Comparison of ENCODE assay signal across 24 cellular contexts in genomic region chr1:102431253-102431652, GRCh38.
"Had no signal": no experiment of that assay in that cellular context is flagged by ENCODE, and none has a peak within 500 bp of the region (broad histone marks: within the 10 kb centered on the region; RNA-seq: fewer than 3 reads in every experiment).

No MANE protein-coding gene starts in this region.

- H3K27ac ChIP-seq: coronary artery, dorsolateral prefrontal cortex, esophagus muscularis mucosa, gastrocnemius medialis, heart right ventricle, left lung, lower lobe of right lung had no signal

- H3K9me3 ChIP-seq: gastrocnemius medialis, lower lobe of right lung, mucosa of descending colon had no signal

- FAIRE-seq: colon, endothelial cell of umbilical vein, islet of Langerhans, keratinocyte had no signal

- H3K4me1 ChIP-seq: esophagus muscularis mucosa, gastrocnemius medialis, heart right ventricle, left lung, lower lobe of right lung had no signal

- DNase-seq: dermis blood vessel endothelial cell; dorsolateral prefrontal cortex; effector CD4-positive, alpha-beta T cell; effector memory CD4-positive, alpha-beta T cell; foreskin fibroblast; foreskin melanocyte; gastrocnemius medialis; glutamatergic neuron; head of caudate nucleus; heart right ventricle; hippocampal formation; left cardiac atrium; left lung; left ventricle myocardium superior; lower lobe of right lung; mesenchymal stem cell; mucosa of descending colon; naive B cell had no signal

- H3K27me3 ChIP-seq: dorsolateral prefrontal cortex, esophagus muscularis mucosa, gastrocnemius medialis, heart right ventricle, left lung had no signal

- H3K36me3 ChIP-seq: esophagus muscularis mucosa, gastrocnemius medialis, heart right ventricle, left lung, lower lobe of right lung had no signal

- ATAC-seq: gastrocnemius medialis, heart right ventricle, left cardiac atrium, left lung, left ventricle myocardium superior, lower lobe of right lung, mucosa of descending colon had no signal

- H3K4me3 ChIP-seq: coronary artery, dorsolateral prefrontal cortex, esophagus muscularis mucosa, gastrocnemius medialis, heart right ventricle, left lung, lower lobe of right lung, mucosa of descending colon had no signal
